Comparison of ENCODE assay signal across 11 cellular contexts in the genomic region with DNA sequence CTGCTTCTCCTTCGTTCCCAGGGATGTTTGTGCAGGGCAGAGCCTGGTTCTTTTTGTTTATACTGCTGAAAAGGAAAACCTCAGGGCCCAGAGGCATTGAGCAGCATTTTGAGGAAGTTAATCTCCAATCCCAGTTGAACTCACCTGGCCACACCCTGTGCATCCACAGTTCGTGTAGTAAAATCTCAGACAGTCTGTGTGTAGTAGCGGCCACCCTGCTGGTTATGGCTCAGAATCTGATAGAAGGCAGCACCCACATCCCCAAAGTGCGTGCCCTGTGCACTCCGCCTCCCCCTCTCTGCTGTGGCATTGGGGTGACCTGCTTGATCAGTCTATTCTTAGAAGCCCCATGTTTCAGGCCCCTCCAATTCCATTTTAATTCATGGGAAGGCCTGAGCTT. TPM values are rescaled to one million over a fixed set of nuclear protein-coding genes. Genes with fewer than 3 reads are reported as not detected.
A peak's percentile ranks its signal among the peaks of the same experiment; 100 is the strongest.
DNase-seq lines count a peak whose midpoint lies in the region; ATAC-seq and TF ChIP-seq lines count a peak whose summit lies in the region.
"Had no signal": no experiment of that assay in that cellular context is flagged by ENCODE, and none has a peak within 500 bp of the region (broad histone marks: within the 10 kb centered on the region; RNA-seq: fewer than 3 reads in every experiment).

No MANE protein-coding gene starts in this region.

- peaks cover 0 to 97% (median 52%) of the 10 kb centered on the region in 9 donors for H3K36me3 ChIP-seq in heart right ventricle
- no peaks in the 10 kb centered on the region for H3K36me3 ChIP-seq in testis (ENCODE audit: low read depth, missing control alignments)

- TF ChIP-seq POLR2A in testis (IDR thresholded peaks at IDR 0.05): no peak

- TF ChIP-seq CTCF in heart right ventricle (IDR thresholded peaks at IDR 0.05) (no peak), glutamatergic neuron (IDR thresholded peaks at IDR 0.05; ENCODE audit: partially characterized antibody, unreplicated experiment) (no peak), testis (IDR thresholded peaks at IDR 0.05) (no peak)

- H3K4me3 ChIP-seq in heart right ventricle: no peak overlapping the region
- no peak overlapping the region for H3K4me3 ChIP-seq in testis

- 76 to 79% methylated on average over 5 of the region's 5 CpGs for WGBS in heart right ventricle, 2 donors
- 58 to 74% methylated on average over 5 of the region's 5 CpGs for WGBS in testis, 2 donors

- H3K27ac ChIP-seq in heart right ventricle (peak overlapping the region in 7 of 10 donors; percentile 10 to 99 (median 36)), testis (peak overlapping the region; percentile 5 to 96)

- H3K27ac Mint-ChIP-seq in T-helper 2 cell treated with Interferon-gamma antibody and Interleukin-4, amounts not matched to agents 5 μg/mL and 100 μg/mL, for 36 hours: peak overlapping the region; percentile 86
- H3K27ac Mint-ChIP-seq in glutamatergic neuron (ENCODE audit: unreplicated experiment): peak overlapping the region; percentile 38

- no peak for DNase-seq in heart right ventricle
- DNase-seq in left ventricle myocardium superior: no peak
- DNase-seq in T-helper 2 cell treated with Interferon-gamma antibody and Interleukin-4, amounts not matched to agents 5 μg/mL and 100 μg/mL, for 36 hours (ENCODE audit: low spot score): no peak
- DNase-seq in glutamatergic neuron: no peak
- DNase-seq in testis: no peak
- no peak for DNase-seq in epidermal melanocyte (ENCODE audit: insufficient read length, low spot score)
- DNase-seq: DMS79 treated with DMSO at 0.1 percent for 48 hours; SK-N-SH; stimulated activated CD4-positive, alpha-beta T cell treated with anti-CD3 and anti-CD28 coated beads, Interleukin-4, amount 100 ng/mL, for 1 hour had no signal

- H3K9me3 ChIP-seq in heart right ventricle (no peaks in the 10 kb centered on the region), testis (no peaks in the 10 kb centered on the region)
- H3K9me3 ChIP-seq: SK-N-SH had no signal

- no peaks in the 10 kb centered on the region for H3K9me3 Mint-ChIP-seq in T-helper 2 cell treated with Interferon-gamma antibody and Interleukin-4, amounts not matched to agents 5 μg/mL and 100 μg/mL, for 36 hours
- H3K9me3 Mint-ChIP-seq in glutamatergic neuron (ENCODE audit: unreplicated experiment): peaks cover 12% of the 10 kb centered on the region

- H3K36me3 Mint-ChIP-seq in T-helper 2 cell treated with Interferon-gamma antibody and Interleukin-4, amounts not matched to agents 5 μg/mL and 100 μg/mL, for 36 hours (ENCODE audit: low read depth): peaks cover 96% of the 10 kb centered on the region
- peaks cover 31% of the 10 kb centered on the region for H3K36me3 Mint-ChIP-seq in glutamatergic neuron (ENCODE audit: unreplicated experiment)

- no peaks in the 10 kb centered on the region for H3K27me3 Mint-ChIP-seq in T-helper 2 cell treated with Interferon-gamma antibody and Interleukin-4, amounts not matched to agents 5 μg/mL and 100 μg/mL, for 36 hours (ENCODE audit: low read depth)
- peaks cover 2% of the 10 kb centered on the region for H3K27me3 Mint-ChIP-seq in glutamatergic neuron (ENCODE audit: unreplicated experiment)

- intact Hi-C loops in heart right ventricle (cut with DNase I) (loop anchor here in 3 of 10 donors (10.0 kb wide), 2 partner anchors 97 to 277 kb away; no protein-coding TSS in a partner anchor), left ventricle myocardium superior (cut with micrococcal nuclease) (loop anchor here (10.0 kb wide), 1 partner anchor 97 kb away; no protein-coding TSS in a partner anchor), testis (cut with DNase I; ENCODE audit: low total_unique reads) (loop anchor here (10.0 kb wide), 2 partner anchors 207 to 277 kb away; no protein-coding TSS in a partner anchor)

- H3K4me1 ChIP-seq in heart right ventricle (peaks cover 30 to 100% (median 95%) of the 10 kb centered on the region in 9 donors), testis (peaks cover 72% of the 10 kb centered on the region)

- H3K27me3 ChIP-seq in heart right ventricle (no peaks in the 10 kb centered on the region), testis (no peaks in the 10 kb centered on the region)

- ATAC-seq in heart right ventricle (no peak), left ventricle myocardium superior (no peak), HG02588 (IDR thresholded peaks at IDR 0.05; ENCODE audit: unreplicated experiment) (no peak), GM19452 (IDR thresholded peaks at IDR 0.05; ENCODE audit: unreplicated experiment) (no peak)

- peak overlapping the region; percentile 70 for H3K4me3 Mint-ChIP-seq in T-helper 2 cell treated with Interferon-gamma antibody and Interleukin-4, amounts not matched to agents 5 μg/mL and 100 μg/mL, for 36 hours
- no peak overlapping the region for H3K4me3 Mint-ChIP-seq in glutamatergic neuron (ENCODE audit: unreplicated experiment)

- peaks cover 74% of the 10 kb centered on the region for H3K4me1 Mint-ChIP-seq in T-helper 2 cell treated with Interferon-gamma antibody and Interleukin-4, amounts not matched to agents 5 μg/mL and 100 μg/mL, for 36 hours (ENCODE audit: low read depth)
- H3K4me1 Mint-ChIP-seq in glutamatergic neuron (ENCODE audit: low read depth, unreplicated experiment): peaks cover 31% of the 10 kb centered on the region

RNA-seq across cellular contexts. Expression of a gene that starts 10.9 kb away (rescaled TPM):
- total RNA-seq in heart right ventricle: 10 to 100 TPM; 26.7 to 46.6 (median 36.5) TPM
- 10 to 100 TPM; 31.7 to 57.2 TPM for polyA plus RNA-seq in heart right ventricle
- 29.4 TPM for total RNA-seq in left ventricle myocardium superior
- total RNA-seq in glutamatergic neuron (ENCODE audit: unreplicated experiment): 131 TPM
- total RNA-seq in testis: 100 to 1,000 TPM; 189 to 190 TPM
- polyA plus RNA-seq in testis (ENCODE audit: insufficient read depth, low read depth, low replicate concordance): 54.9 TPM
